In the genomic region with DNA sequence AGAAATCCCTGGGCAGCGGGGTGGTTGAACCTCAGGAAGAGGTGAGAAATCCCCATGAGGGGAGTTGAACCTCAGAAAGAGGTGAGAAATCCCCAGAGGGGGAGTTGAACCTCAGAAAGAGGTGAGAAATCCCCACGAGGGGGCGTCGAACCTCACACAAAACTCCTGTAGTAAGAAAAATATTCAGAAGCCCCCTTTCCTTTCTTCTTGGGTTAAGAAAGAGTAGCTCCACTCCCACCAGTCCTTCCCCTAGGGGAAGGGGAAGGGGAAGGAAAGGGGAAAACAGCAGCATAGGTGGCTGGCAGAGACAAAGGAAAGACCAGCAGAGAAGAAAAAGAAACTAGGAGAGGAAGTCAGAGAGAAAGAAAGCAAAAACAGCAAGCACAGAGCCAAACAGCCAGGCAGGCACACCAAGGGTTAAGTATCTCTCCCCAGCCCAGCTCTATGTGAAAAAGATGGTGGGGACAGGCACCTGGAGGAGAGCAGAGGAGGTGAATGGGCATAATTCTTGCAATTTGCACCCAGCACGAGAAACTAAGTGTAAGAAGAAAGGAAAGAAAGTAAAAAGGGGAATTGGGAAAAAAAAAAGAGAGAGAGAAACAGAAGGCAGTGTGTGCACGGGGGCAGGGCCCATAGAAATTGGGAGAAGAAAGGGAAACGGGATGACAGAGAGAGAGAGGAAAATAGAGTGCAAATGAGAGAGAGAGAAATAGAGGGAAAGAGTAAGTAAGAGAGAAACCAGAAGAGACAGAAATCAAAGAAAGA, we compare ENCODE assay signal across 11 cellular contexts.
A peak's percentile ranks its signal among the peaks of the same experiment; 100 is the strongest.
DNase-seq lines count a peak whose midpoint lies in the region; ATAC-seq and TF ChIP-seq lines count a peak whose summit lies in the region.
"Had no signal": no experiment of that assay in that cellular context is flagged by ENCODE, and none has a peak within 500 bp of the region (broad histone marks: within the 10 kb centered on the region; RNA-seq: fewer than 3 reads in every experiment).

No MANE protein-coding gene starts in this region.

- H3K79me2 ChIP-seq in mammary epithelial cell (ENCODE audit: insufficient read depth, low read length) = no peaks in the 10 kb centered on the region

- intact Hi-C loops in activated CD4-positive, alpha-beta T cell treated with anti-CD3 and anti-CD28 coated beads for 36 hours (cut with DNase I, micrococcal nuclease) = no loop called here
- intact Hi-C loops in mammary epithelial cell (cut with micrococcal nuclease) = no loop called here

- dilution Hi-C loops in mammary epithelial cell (cut with HindIII; ENCODE audit: low sequenced_read_pairs) = no loop called here

- H3K36me3 ChIP-seq in HUES64 (ENCODE audit: insufficient read depth, low read length) (no peaks in the 10 kb centered on the region), mammary epithelial cell (ENCODE audit: insufficient read depth, low read length) (no peaks in the 10 kb centered on the region), skeletal muscle satellite cell (ENCODE audit: insufficient read depth, low read length) (no peaks in the 10 kb centered on the region)
- H3K36me3 ChIP-seq: uterus had no signal

- in situ Hi-C loops in mammary epithelial cell (cut with MboI; ENCODE audit: low sequenced_read_pairs in 2 of 2) = no loop called here

- WGBS in HUES64 = 36% methylated on average over 4 of the region's 7 CpGs
- WGBS in mammary epithelial cell (ENCODE audit: low coverage, missing lambda C conversion rate) = 63% methylated on average over 3 of the region's 7 CpGs

- H3K4me3 Mint-ChIP-seq in activated CD4-positive, alpha-beta T cell treated with anti-CD3 and anti-CD28 coated beads for 36 hours = no peak overlapping the region
- no peak overlapping the region for H3K4me3 Mint-ChIP-seq in naive thymus-derived CD8-positive, alpha-beta T cell
- H3K4me3 Mint-ChIP-seq: immature natural killer cell had no signal

- ATAC-seq in activated CD4-positive, alpha-beta T cell treated with anti-CD3 and anti-CD28 coated beads for 36 hours = no peak
- no peak for ATAC-seq in naive thymus-derived CD8-positive, alpha-beta T cell

- peaks cover 2% of the 10 kb centered on the region for H3K27me3 Mint-ChIP-seq in activated CD4-positive, alpha-beta T cell treated with anti-CD3 and anti-CD28 coated beads for 36 hours
- H3K27me3 Mint-ChIP-seq in naive thymus-derived CD8-positive, alpha-beta T cell = peaks cover 0 to 12% (median 3%) of the 10 kb centered on the region in 5 donors

- H3K4me1 Mint-ChIP-seq in activated CD4-positive, alpha-beta T cell treated with anti-CD3 and anti-CD28 coated beads for 36 hours = peaks cover 17% of the 10 kb centered on the region
- H3K4me1 Mint-ChIP-seq in naive thymus-derived CD8-positive, alpha-beta T cell = peaks cover 0 to 3% (median 0%) of the 10 kb centered on the region in 4 donors
- H3K4me1 Mint-ChIP-seq: immature natural killer cell had no signal

- no peaks in the 10 kb centered on the region for H3K9me3 ChIP-seq in HUES64 (ENCODE audit: insufficient read depth, low read depth, low read length)
- H3K9me3 ChIP-seq in mammary epithelial cell (replicated peaks; ENCODE audit: insufficient read depth, low read length) = no peaks in the 10 kb centered on the region
- H3K9me3 ChIP-seq in skeletal muscle satellite cell (replicated peaks; ENCODE audit: low read length) = no peaks in the 10 kb centered on the region
- H3K9me3 ChIP-seq: uterus had no signal

- DNase-seq in activated CD4-positive, alpha-beta T cell treated with anti-CD3 and anti-CD28 coated beads for 36 hours = peak; percentile 8
- no peak for DNase-seq in activated CD4-positive, alpha-beta T cell treated with anti-CD3 and anti-CD28 coated beads, Interleukin-2, amount 50 U/mL, for 1 hour
- no peak for DNase-seq in mammary epithelial cell
- no peak for DNase-seq in H4 (ENCODE audit: low spot score)
- DNase-seq in HEK293T (ENCODE audit: extremely low spot score) = no peak
- DNase-seq in naive thymus-derived CD8-positive, alpha-beta T cell = no peak
- DNase-seq: NCI-H226, uterus had no signal

- H3K27ac Mint-ChIP-seq in activated CD4-positive, alpha-beta T cell treated with anti-CD3 and anti-CD28 coated beads for 36 hours = peak overlapping the region; percentile 12
- peak overlapping the region in 1 of 10 donors; percentile 64 for H3K27ac Mint-ChIP-seq in naive thymus-derived CD8-positive, alpha-beta T cell

- TF ChIP-seq CTCF in mammary epithelial cell (conservative IDR thresholded peaks at IDR 0.05 in 1 of 2, IDR thresholded peaks at IDR 0.05 in 1 of 2; ENCODE audit: extremely low read depth in 1 of 2, insufficient read depth in 1 of 2, low read depth in 1 of 2, low read length in 2 of 2) = peak in 1 of 2 donors; percentile 17

- H3K27ac ChIP-seq in HUES64 (ENCODE audit: low read depth, low read length) = no peak overlapping the region
- no peak overlapping the region for H3K27ac ChIP-seq in mammary epithelial cell (ENCODE audit: insufficient read depth, low read depth, low read length)
- H3K27ac ChIP-seq: uterus had no signal

- no peak overlapping the region for H3K9ac ChIP-seq in HUES64 (ENCODE audit: low read depth, low read length)
- no peak overlapping the region for H3K9ac ChIP-seq in mammary epithelial cell (ENCODE audit: insufficient read depth, low read length)
- H3K9ac ChIP-seq in skeletal muscle satellite cell (ENCODE audit: low read depth, low read length) = no peak overlapping the region

- H3K4me3 ChIP-seq in HUES64 (ENCODE audit: low read length) (peak overlapping the region; percentile 29), mammary epithelial cell (replicated peaks in 1 of 3; ENCODE audit: insufficient read depth in 1 of 3, low read depth in 2 of 3, low read length in 3 of 3) (no peak overlapping the region), skeletal muscle satellite cell (ENCODE audit: low read length) (peak overlapping the region; percentile 15)
- H3K4me3 ChIP-seq: uterus had no signal

- no peaks in the 10 kb centered on the region for H3K36me3 Mint-ChIP-seq in activated CD4-positive, alpha-beta T cell treated with anti-CD3 and anti-CD28 coated beads for 36 hours (ENCODE audit: low read depth)
- H3K36me3 Mint-ChIP-seq in naive thymus-derived CD8-positive, alpha-beta T cell = no peaks in the 10 kb centered on the region
- H3K36me3 Mint-ChIP-seq: immature natural killer cell had no signal

- no TSS peak for BruUV-seq in mammary epithelial cell (replicated peaks; lab: Mats Ljungman, UMichigan)

- no peaks in the 10 kb centered on the region for H3K27me3 ChIP-seq in HUES64 (ENCODE audit: insufficient read depth, low read length)
- no peaks in the 10 kb centered on the region for H3K27me3 ChIP-seq in mammary epithelial cell (ENCODE audit: insufficient read depth, low read length)
- H3K27me3 ChIP-seq in skeletal muscle satellite cell (ENCODE audit: control insufficient read depth, insufficient read depth, low read length) = no peaks in the 10 kb centered on the region
- H3K27me3 ChIP-seq: uterus had no signal

- no peaks in the 10 kb centered on the region for H3K4me1 ChIP-seq in HUES64 (ENCODE audit: insufficient read depth, low read length)
- peaks cover 24% of the 10 kb centered on the region for H3K4me1 ChIP-seq in mammary epithelial cell (ENCODE audit: insufficient read depth, low read length)
- H3K4me1 ChIP-seq in skeletal muscle satellite cell (ENCODE audit: control insufficient read depth, insufficient read depth, low read length) = no peaks in the 10 kb centered on the region
- H3K4me1 ChIP-seq: uterus had no signal

- no peaks in the 10 kb centered on the region for H4K20me1 ChIP-seq in mammary epithelial cell (ENCODE audit: insufficient read depth, low read length)

- no peak overlapping the region for H3K4me2 ChIP-seq in mammary epithelial cell (ENCODE audit: insufficient read depth, low read depth, low read length)
- peak overlapping the region; percentile 67 for H3K4me2 ChIP-seq in skeletal muscle satellite cell (ENCODE audit: low read length)

- H2AFZ ChIP-seq in mammary epithelial cell (ENCODE audit: low read depth, low read length) = peak overlapping the region; percentile 33

- POLR2A ChIA-PET in activated CD4-positive, alpha-beta T cell treated with anti-CD3 and anti-CD28 coated beads for 36 hours (lab: Charles Lee) = interaction anchor here (0.6 kb wide), 1 partner anchor 11 kb away, joined by 3 read pairs; no protein-coding TSS in a partner anchor
- POLR2A ChIA-PET in HEK293T (lab: Yijun Ruan, JAX) = no interaction called here
- POLR2A ChIA-PET in naive thymus-derived CD8-positive, alpha-beta T cell (lab: Charles Lee) = no interaction called here

- peaks cover 7% of the 10 kb centered on the region for H3K9me3 Mint-ChIP-seq in activated CD4-positive, alpha-beta T cell treated with anti-CD3 and anti-CD28 coated beads for 36 hours (ENCODE audit: low read depth)
- H3K9me3 Mint-ChIP-seq in naive thymus-derived CD8-positive, alpha-beta T cell = peaks cover 0 to 5% (median 0%) of the 10 kb centered on the region in 9 donors

- CTCF ChIA-PET in activated CD4-positive, alpha-beta T cell treated with anti-CD3 and anti-CD28 coated beads for 36 hours (lab: Charles Lee) = no interaction called here
- CTCF ChIA-PET in mammary epithelial cell (lab: Charles Lee; ENCODE audit: low non-redundant PET) = no interaction called here
- CTCF ChIA-PET in HEK293T (lab: Yijun Ruan, JAX) = interaction anchor here (0.6 to 0.7 kb wide), 2 partner anchors 11 to 28 kb away, joined by 3 to 4 read pairs; no protein-coding TSS in a partner anchor

TF ChIP-seq in HEK293T, 16 proteins besides CTCF, POLR2A, EP300 and RAD21:
- TF ChIP-seq HDGF (IDR thresholded peaks at IDR 0.05; ENCODE audit: borderline replicate concordance) = no peak
- TF ChIP-seq SUZ12 (IDR thresholded peaks at IDR 0.05) = no peak
- no peak for TF ChIP-seq FOXM1 (IDR thresholded peaks at IDR 0.05; ENCODE audit: borderline replicate concordance)
- TF ChIP-seq FOXA1 (IDR thresholded peaks at IDR 0.05) = no peak
- TF ChIP-seq LEF1 (IDR thresholded peaks at IDR 0.05; ENCODE audit: borderline replicate concordance) = no peak
- no peak for TF ChIP-seq L3MBTL2 (conservative IDR thresholded peaks at IDR 0.05)
- TF ChIP-seq BHLHE40 (IDR thresholded peaks at IDR 0.05; ENCODE audit: borderline replicate concordance) = no peak

Comparison
In these comparisons a context has a peak if more than half of its experiments do, and no peak if none do; other contexts are left out.
1. H3K4me3 ChIP-seq: peak in HUES64 (single experiment) and skeletal muscle satellite cell (single experiment); none in mammary epithelial cell (0 of 3).